In genomic region chr20:32742322-32743236, GRCh38 we compare ENCODE assay signal across 1 cellular context.
TF ChIP-seq lines count a peak whose summit lies in the region.

No MANE protein-coding gene starts in this region.

TF ChIP-seq in SK-N-SH treated with all-trans-retinoic acid at 6 μM for 48 hours, 23 proteins besides CTCF, POLR2A, EP300 and RAD21 (continued from another document):
- no peak for TF ChIP-seq CSRNP3 (CRISPR knock-in tag; IDR thresholded peaks at IDR 0.05)
- no peak for TF ChIP-seq ZNF565 (CRISPR knock-in tag; conservative IDR thresholded peaks at IDR 0.05; ENCODE audit: low read depth)
- TF ChIP-seq POU6F1 (CRISPR knock-in tag; IDR thresholded peaks at IDR 0.05; ENCODE audit: borderline replicate concordance, low read depth), result no peak
- no peak for TF ChIP-seq PPARA (CRISPR knock-in tag; IDR thresholded peaks at IDR 0.05; ENCODE audit: borderline replicate concordance)
- TF ChIP-seq ARNTL (CRISPR knock-in tag; IDR thresholded peaks at IDR 0.05; ENCODE audit: borderline replicate concordance, low read depth), result no peak
- no peak for TF ChIP-seq ISL1 (CRISPR knock-in tag; IDR thresholded peaks at IDR 0.05)
- TF ChIP-seq TSHZ2 (CRISPR knock-in tag; IDR thresholded peaks at IDR 0.05), result no peak
- TF ChIP-seq CSDC2 (CRISPR knock-in tag; IDR thresholded peaks at IDR 0.05), result no peak
- no peak for TF ChIP-seq ZNF70 (CRISPR knock-in tag; IDR thresholded peaks at IDR 0.05)
- TF ChIP-seq OSR1 (CRISPR knock-in tag; IDR thresholded peaks at IDR 0.05), result no peak
- no peak for TF ChIP-seq RARB (CRISPR knock-in tag; IDR thresholded peaks at IDR 0.05)
- no peak for TF ChIP-seq ZFP30 (CRISPR knock-in tag; IDR thresholded peaks at IDR 0.05)
- no peak for TF ChIP-seq TOX (CRISPR knock-in tag; IDR thresholded peaks at IDR 0.05; ENCODE audit: borderline replicate concordance)
- TF ChIP-seq BACH2 (CRISPR knock-in tag; IDR thresholded peaks at IDR 0.05; ENCODE audit: borderline replicate concordance), result no peak
